Comparison of ENCODE assay signal across 9 cellular contexts in genomic region chr9:34500623-34501267, GRCh38. TPM values are rescaled to one million over a fixed set of nuclear protein-coding genes. Genes with fewer than 3 reads are reported as not detected.
DNase-seq lines count a peak whose midpoint lies in the region; ATAC-seq and TF ChIP-seq lines count a peak whose summit lies in the region.
"Had no signal": no experiment of that assay in that cellular context is flagged by ENCODE, and none has a peak within 500 bp of the region (broad histone marks: within the 10 kb centered on the region; RNA-seq: fewer than 3 reads in every experiment).

No MANE protein-coding gene starts in this region.

- CTCF ChIA-PET in AG04450 (lab: Charles Lee), result interaction anchor here (0.6 to 9.5 kb wide), 28 partner anchors 12 to 167 kb away, joined by 3 to 139 read pairs (median 8); a partner anchor contains a TSS

- H3K27ac ChIP-seq in AG04450 (ENCODE audit: low read depth, low read length), result no peak overlapping the region

- in situ Hi-C loops in GM13977 (cut with MboI; ENCODE audit: low pct_unique_long_range_greater_than_20kb, low sequenced_read_pairs, unreplicated experiment), result no loop called here

- peaks cover 48% of the 10 kb centered on the region for H3K27me3 ChIP-seq in AG04450 (ENCODE audit: control insufficient read depth, insufficient read depth, low read length)

- DNase-seq in AG04450 (ENCODE audit: low read depth, low spot score) (no peak), GM13977 (ENCODE audit: low spot score) (peak; percentile 74), NCI-H2196 treated with DMSO at 0.1 percent for 48 hours (lab: John Stamatoyannopoulos, UW; ENCODE audit: unreplicated experiment) (peak; percentile 10), dermis microvascular lymphatic vessel endothelial cell (ENCODE audit: low read depth in 2 of 2) (peak; percentile 17 to 36), middle frontal gyrus (ENCODE audit: extremely low spot score, low spot score) (peak; percentile 47)
- DNase-seq in activated CD4-positive, alpha-beta T cell treated with anti-CD3 and anti-CD28 coated beads, Interleukin-2, amount 50 U/mL, for 24 hours (ENCODE audit: low read depth in 1 of 2, low spot score in 1 of 2), result peak; percentile 65 to 80
- peak; percentile 42 to 79 for DNase-seq in stimulated activated CD8-positive, alpha-beta memory T cell treated with anti-CD3 and anti-CD28 coated beads, Interleukin-4, amount 100 ng/mL, for 4 hours (ENCODE audit: low read depth in 2 of 2, low spot score in 1 of 2)

- no peak for ATAC-seq in GM18868 (IDR thresholded peaks at IDR 0.05; ENCODE audit: unreplicated experiment)

- POLR2A ChIA-PET in AG04450 (lab: Yijun Ruan, JAX), result no interaction called here

- no peak overlapping the region for H3K4me3 ChIP-seq in AG04450 (ENCODE audit: low read depth, low read length)

- H3K9me3 ChIP-seq in AG04450 (ENCODE audit: control insufficient read depth, insufficient read depth, low read length), result no peaks in the 10 kb centered on the region

- TF ChIP-seq CTCF in AG04450 (IDR thresholded peaks at IDR 0.05; ENCODE audit: low read depth, low read length) (peak; percentile 98), GM13977 (IDR thresholded peaks at IDR 0.05; ENCODE audit: extremely low read depth, insufficient read depth, missing control alignments) (peak; percentile 85)

RNA-seq across cellular contexts. Expression of gene ENHO, which starts 22.0 kb away (rescaled TPM):
- polyA plus RNA-seq in AG04450 (2011; rRNA removed), result 0.09 TPM in 1 of 2 replicates, not detected in the other
- polyA minus RNA-seq in AG04450 (2011; rRNA and poly(A)+ RNA removed), result not detected in 2 replicates
- total RNA-seq in dermis microvascular lymphatic vessel endothelial cell, result under 0.01 TPM in 1 of 2 replicates, not detected in the other

RNA-seq across cellular contexts. Expression of gene DNAI1, which starts 42.1 kb away (rescaled TPM):
- polyA plus RNA-seq in AG04450 (2011; rRNA removed), result not detected in 2 replicates
- 0.22 TPM in 1 of 2 replicates, not detected in the other for polyA minus RNA-seq in AG04450 (2011; rRNA and poly(A)+ RNA removed)
- not detected in 2 replicates for total RNA-seq in dermis microvascular lymphatic vessel endothelial cell
- total RNA-seq: pulmonary artery endothelial cell had no signal

RNA-seq across cellular contexts. Expression of gene FAM219A, which starts 42.4 kb away (rescaled TPM):
- 8.0 and 9.8 TPM in 2 replicates for polyA plus RNA-seq in AG04450 (2011; rRNA removed)
- polyA minus RNA-seq in AG04450 (2011; rRNA and poly(A)+ RNA removed), result 9.6 and 10.6 TPM in 2 replicates
- total RNA-seq in dermis microvascular lymphatic vessel endothelial cell, result 5.0 and 6.1 TPM in 2 replicates
